In the genomic region with DNA sequence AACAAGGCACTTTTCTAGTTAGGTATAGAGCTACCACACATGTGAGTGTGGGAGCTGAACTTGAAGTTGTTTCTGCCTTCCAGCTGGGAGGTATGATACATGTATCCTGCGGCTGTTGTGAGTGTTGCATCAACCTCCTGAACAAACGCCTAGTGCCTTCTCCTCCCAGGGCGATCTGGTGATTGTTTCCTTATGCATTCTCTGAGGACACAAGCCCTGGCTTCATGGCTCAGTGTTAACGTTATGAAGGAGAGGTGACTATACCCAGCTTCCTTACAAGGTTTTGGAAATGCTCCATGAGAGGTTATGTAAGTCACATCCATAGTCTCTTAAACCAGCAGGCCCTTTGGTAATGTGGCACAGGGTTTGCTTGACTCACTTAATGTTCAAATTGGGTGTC, we compare ENCODE assay signal across 9 cellular contexts.
DNase-seq lines count a peak whose midpoint lies in the region; ATAC-seq, FAIRE-seq and TF ChIP-seq lines count a peak whose summit lies in the region.
"Had no signal": no experiment of that assay in that cellular context is flagged by ENCODE, and none has a peak within 500 bp of the region (broad histone marks: within the 10 kb centered on the region; RNA-seq: fewer than 3 reads in every experiment).

No MANE protein-coding gene starts in this region.

- H3K27me3 Mint-ChIP-seq in endothelial cell (ENCODE audit: unreplicated experiment) = no peaks in the 10 kb centered on the region

- TF ChIP-seq CTCF in HepG2 (CRISPR knock-in tag; IDR thresholded peaks at IDR 0.05) = no peak
- no peak for TF ChIP-seq CTCF in endothelial cell (IDR thresholded peaks at IDR 0.05; ENCODE audit: unreplicated experiment)

- no peak for FAIRE-seq in HepG2 (lab: Jason Lieb, UNC)

- POLR2A ChIA-PET in HepG2 (lab: Yijun Ruan, JAX) = interaction anchor here (1.3 to 1.9 kb wide), 4 partner anchors 8 to 67 kb away, joined by 3 to 8 read pairs (median 5); no protein-coding TSS in a partner anchor

- TF ChIP-seq RAD21 in HepG2 (CRISPR knock-in tag; IDR thresholded peaks at IDR 0.05) = no peak

- H3K9me3 ChIP-seq in HUES64 (ENCODE audit: insufficient read depth, low read depth, low read length) = no peaks in the 10 kb centered on the region
- no peaks in the 10 kb centered on the region for H3K9me3 ChIP-seq in HepG2 (ENCODE audit: low read length)

- H3K4me1 ChIP-seq in HUES64 (ENCODE audit: insufficient read depth, low read length) = peaks cover 39% of the 10 kb centered on the region
- H3K4me1 ChIP-seq in HepG2 (ENCODE audit: insufficient read depth, low read length) = peaks cover 100% of the 10 kb centered on the region

- H3K27me3 ChIP-seq in HUES64 (ENCODE audit: insufficient read depth, low read length) (no peaks in the 10 kb centered on the region), HepG2 (ENCODE audit: control insufficient read depth in 1 of 2, insufficient read depth in 2 of 2, low read length in 2 of 2) (no peaks in the 10 kb centered on the region)

- H3K9ac ChIP-seq in HUES64 (ENCODE audit: low read depth, low read length) (no peak overlapping the region), HepG2 (ENCODE audit: insufficient read depth, low read depth, low read length) (no peak overlapping the region)

- H3K27ac Mint-ChIP-seq in endothelial cell (ENCODE audit: unreplicated experiment) = no peak overlapping the region

- WGBS in HUES64 = 65% methylated on average over 3 of the region's 4 CpGs
- 45% methylated on average over 4 of the region's 4 CpGs for WGBS in HepG2 (ENCODE audit: low lambda C conversion rate)

- H3K4me3 Mint-ChIP-seq in endothelial cell (ENCODE audit: unreplicated experiment) = no peak overlapping the region

- H3K4me3 ChIP-seq in HUES64 (ENCODE audit: low read length) (no peak overlapping the region), HepG2 (replicated peaks in 1 of 3; ENCODE audit: insufficient read depth in 1 of 3, low read depth in 2 of 3, low read length in 3 of 3) (no peak overlapping the region)

- TF ChIP-seq POLR2A in HepG2 (IDR thresholded peaks at IDR 0.05; ENCODE audit: insufficient read depth in 1 of 2, low read depth in 2 of 2, low read length in 2 of 2) = no peak

- peaks cover 4% of the 10 kb centered on the region for H3K4me1 Mint-ChIP-seq in endothelial cell (ENCODE audit: unreplicated experiment)

- H2AFZ ChIP-seq in HepG2 (ENCODE audit: low read length) = no peak overlapping the region

- TF ChIP-seq EP300 in HepG2 (IDR thresholded peaks at IDR 0.05; ENCODE audit: low read depth in 2 of 2, low read length in 2 of 2) = no peak
- no peak for TF ChIP-seq EP300 in HepG2 (CRISPR knock-in tag; IDR thresholded peaks at IDR 0.05; ENCODE audit: borderline replicate concordance)

- H3K36me3 Mint-ChIP-seq in endothelial cell (ENCODE audit: low read depth, unreplicated experiment) = no peaks in the 10 kb centered on the region

- intact Hi-C loops in HepG2 (cut with micrococcal nuclease; ENCODE audit: unreplicated experiment) = loop anchor here (5.0 kb wide), 1 partner anchor 65 kb away; no protein-coding TSS in a partner anchor

- H3K27ac ChIP-seq in HUES64 (ENCODE audit: low read depth, low read length) (peak overlapping the region; percentile 42), HepG2 (ENCODE audit: extremely low read length, insufficient read depth, low read length) (peak overlapping the region; percentile 23)

- no peak for ATAC-seq in HepG2
- no peak for ATAC-seq in HG03097 (IDR thresholded peaks at IDR 0.05; ENCODE audit: low FRiP score, unreplicated experiment)

- CTCF ChIA-PET in HepG2 (lab: Yijun Ruan, JAX; ENCODE audit: low intra/inter-chr PET ratio, low total read pairs) = no interaction called here

- no peak overlapping the region for H3K4me2 ChIP-seq in HepG2 (ENCODE audit: low read depth, low read length)

- no peaks in the 10 kb centered on the region for H3K9me3 Mint-ChIP-seq in endothelial cell (ENCODE audit: unreplicated experiment)

- peaks cover 18% of the 10 kb centered on the region for H4K20me1 ChIP-seq in HepG2 (ENCODE audit: insufficient read depth, low read length)

- in situ Hi-C loops in HepG2 (cut with HindIII; ENCODE audit: extremely low pct_ligation_motif_present, low pct_unique_long_range_greater_than_20kb) = no loop called here

- H3K36me3 ChIP-seq in HUES64 (ENCODE audit: insufficient read depth, low read length) (no peaks in the 10 kb centered on the region), HepG2 (replicated peaks in 1 of 2; ENCODE audit: control insufficient read depth in 1 of 2, insufficient read depth in 2 of 2, low read length in 2 of 2) (0 out of 5 replicates have a peak, but pooled peaks cover 0 to 2% of the 10 kb centered on the region in 2 experiments)

- BruUV-seq in HepG2 (replicated peaks; lab: Mats Ljungman, UMichigan) = no TSS peak

- DNase-seq in AG20443 (ENCODE audit: low spot score) (peak; percentile 87), astrocyte of the hippocampus (ENCODE audit: low read depth, low spot score) (peak; percentile 65), HepG2 (ENCODE audit: low spot score) (no peak), endothelial cell (ENCODE audit: low spot score) (no peak), HuH-7 (ENCODE audit: low spot score) (no peak), mucosa of gallbladder (ENCODE audit: low spot score) (no peak)
- DNase-seq: activated CD8-positive, alpha-beta memory T cell treated with anti-CD3 and anti-CD28 coated beads for 24 hours had no signal

- peaks cover 97% of the 10 kb centered on the region for H3K79me2 ChIP-seq in HepG2 (ENCODE audit: insufficient read depth, low read length)

TF ChIP-seq in HepG2, 621 proteins besides CTCF, POLR2A, EP300 and RAD21 (continues in another document):
- TF ChIP-seq SOX6 (IDR thresholded peaks at IDR 0.05) (no peak), SOX6 (CRISPR knock-in tag; IDR thresholded peaks at IDR 0.05) (peak; percentile 35; the same call in 1 of the 2 replicates), HMG20B (CRISPR knock-in tag; conservative IDR thresholded peaks at IDR 0.05) (no peak), ZNF292 (CRISPR knock-in tag; IDR thresholded peaks at IDR 0.05; ENCODE audit: borderline replicate concordance, low read depth) (no peak), SALL1 (CRISPR knock-in tag; IDR thresholded peaks at IDR 0.05) (peak; percentile 45), ATF3 (CRISPR knock-in tag; IDR thresholded peaks at IDR 0.05) (peak; percentile 61; the same call in 1 of the 2 replicates), CEBPG (CRISPR knock-in tag; IDR thresholded peaks at IDR 0.05) (peak; percentile 84), FOSL2 (CRISPR knock-in tag; IDR thresholded peaks at IDR 0.05) (peak; percentile 67), ARID5B (CRISPR knock-in tag; IDR thresholded peaks at IDR 0.05) (peak; percentile 59), U2AF1 (optimal IDR thresholded peaks at IDR 0.05; ENCODE audit: low read depth, low read length) (no peak), GATAD2A (CRISPR knock-in tag; IDR thresholded peaks at IDR 0.05) (peak; percentile 71), TFAP4 (IDR thresholded peaks at IDR 0.05; ENCODE audit: borderline replicate concordance, low read depth) (peak; percentile 58; the same call in 1 of the 2 replicates), CEBPB (IDR thresholded peaks at IDR 0.05; ENCODE audit: borderline replicate concordance, low read depth, low read length) (peak; percentile 70; the same call in 1 of the 2 replicates)
- TF ChIP-seq, protein P1, sequence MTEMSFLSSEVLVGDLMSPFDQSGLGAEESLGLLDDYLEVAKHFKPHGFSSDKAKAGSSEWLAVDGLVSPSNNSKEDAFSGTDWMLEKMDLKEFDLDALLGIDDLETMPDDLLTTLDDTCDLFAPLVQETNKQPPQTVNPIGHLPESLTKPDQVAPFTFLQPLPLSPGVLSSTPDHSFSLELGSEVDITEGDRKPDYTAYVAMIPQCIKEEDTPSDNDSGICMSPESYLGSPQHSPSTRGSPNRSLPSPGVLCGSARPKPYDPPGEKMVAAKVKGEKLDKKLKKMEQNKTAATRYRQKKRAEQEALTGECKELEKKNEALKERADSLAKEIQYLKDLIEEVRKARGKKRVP (CRISPR knock-in tag; IDR thresholded peaks at IDR 0.05) = peak in 1 of 2 experiments; percentile 94; a peak in 2 of 4 replicates

Comparison
In these comparisons a context has a peak if more than half of its experiments do, and no peak if none do; other contexts are left out.
1. DNase-seq: peak in AG20443 (single experiment) and astrocyte of the hippocampus (single experiment); none in HepG2 (single experiment), endothelial cell (single experiment), HuH-7 (single experiment) and mucosa of gallbladder (single experiment).